Comparison of ENCODE assay signal across 8 cellular contexts in the genomic region with DNA sequence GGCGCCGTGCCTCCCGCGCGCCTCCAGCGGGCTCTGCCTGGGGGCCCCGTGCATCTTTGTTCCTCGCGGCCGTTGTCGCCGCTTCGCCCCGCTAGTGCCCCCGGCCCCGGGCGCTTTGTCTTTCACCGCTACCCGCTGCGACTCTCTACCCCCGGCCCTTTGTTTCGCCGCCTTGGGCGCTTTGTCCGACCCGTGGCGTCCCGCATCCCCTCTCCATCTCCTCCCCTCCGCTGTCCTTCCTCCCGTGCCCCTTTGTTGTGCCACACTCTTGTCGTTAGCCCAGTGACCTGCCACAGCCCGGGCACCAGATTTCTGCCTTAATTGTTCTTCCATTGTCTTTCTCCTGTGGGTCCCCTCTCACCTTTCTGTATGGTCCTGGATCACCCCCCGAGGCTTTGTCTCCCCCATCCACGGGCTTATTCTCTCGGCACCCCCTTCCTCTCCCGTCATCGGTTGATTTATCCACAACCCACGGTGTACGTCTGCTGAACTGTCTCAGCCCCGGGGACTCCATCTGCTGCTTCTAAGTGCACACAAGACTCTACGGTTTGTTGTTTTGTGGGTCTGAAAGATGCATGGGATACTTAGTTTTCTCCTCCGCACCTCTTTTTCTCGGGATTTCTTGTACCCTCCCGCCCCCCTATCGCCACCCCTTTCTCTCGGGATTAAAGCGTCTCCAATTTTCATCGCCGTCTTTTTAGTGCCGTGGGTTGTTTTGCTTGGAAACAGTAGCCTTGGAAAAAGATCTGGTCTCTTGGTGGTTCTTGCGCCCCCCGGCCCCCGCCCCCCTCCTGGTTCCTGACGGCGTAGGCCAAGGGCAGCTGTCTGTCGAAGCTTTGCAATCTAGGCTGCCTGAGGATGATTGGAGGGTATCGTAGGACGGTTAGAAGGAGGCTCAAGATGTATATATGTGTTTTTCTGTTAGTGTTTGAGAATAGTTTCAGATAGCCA. TPM values are rescaled to one million over a fixed set of nuclear protein-coding genes. Genes with fewer than 3 reads are reported as not detected.
A peak's percentile ranks its signal among the peaks of the same experiment; 100 is the strongest.
DNase-seq lines count a peak whose midpoint lies in the region; ATAC-seq and TF ChIP-seq lines count a peak whose summit lies in the region.

No MANE protein-coding gene starts in this region.

- CTCF ChIA-PET in PC-3 (lab: Charles Lee): no interaction called here

- H3K9me2 ChIP-seq in PC-3 (replicated peaks; ENCODE audit: low read length): no peaks in the 10 kb centered on the region

- POLR2A ChIA-PET in PC-3 (lab: Charles Lee; ENCODE audit: unreplicated experiment): no interaction called here
- POLR2A ChIA-PET in activated naive CD8-positive, alpha-beta T cell treated with anti-CD3 and anti-CD28 coated beads, Interleukin-2, amount 10 ng/mL, durations not matched to agents 7 days and 5 days (lab: Charles Lee): interaction anchor here (1.3 kb wide), 1 partner anchor 564 kb away, joined by 3 read pairs; no protein-coding TSS in a partner anchor

- peak overlapping the region; percentile 80 for H3K4me3 ChIP-seq in PC-3 (ENCODE audit: low read length)
- H3K4me3 ChIP-seq in iPS-11a (ENCODE audit: low read depth, low read length): peak overlapping the region; percentile 94
- peak overlapping the region; percentile 83 to 91 (median 84) for H3K4me3 ChIP-seq in skeletal muscle tissue (ENCODE audit: low read length in 3 of 3)

- no peak for ATAC-seq in PC-3
- no peak for ATAC-seq in activated naive CD8-positive, alpha-beta T cell treated with anti-CD3 and anti-CD28 coated beads, Interleukin-2, amount 10 ng/mL, durations not matched to agents 7 days and 5 days (ENCODE audit: low read depth)
- ATAC-seq in HG03108 (IDR thresholded peaks at IDR 0.05; ENCODE audit: unreplicated experiment): no peak
- no peak for ATAC-seq in GM19324 (IDR thresholded peaks at IDR 0.05; ENCODE audit: low FRiP score, unreplicated experiment)

- no peak overlapping the region for H2AFZ ChIP-seq in PC-3 (ENCODE audit: low read length)

- peak overlapping the region; percentile 98 for H3K4me3 Mint-ChIP-seq in activated naive CD8-positive, alpha-beta T cell treated with anti-CD3 and anti-CD28 coated beads, Interleukin-2, amount 10 ng/mL, durations not matched to agents 7 days and 5 days

- H3K27me3 Mint-ChIP-seq in activated naive CD8-positive, alpha-beta T cell treated with anti-CD3 and anti-CD28 coated beads, Interleukin-2, amount 10 ng/mL, durations not matched to agents 7 days and 5 days: no peaks in the 10 kb centered on the region

- H3K9me3 Mint-ChIP-seq in activated naive CD8-positive, alpha-beta T cell treated with anti-CD3 and anti-CD28 coated beads, Interleukin-2, amount 10 ng/mL, durations not matched to agents 7 days and 5 days: peaks cover 8% of the 10 kb centered on the region

- H3K27ac ChIP-seq in PC-3 (ENCODE audit: low read length) (no peak overlapping the region), skeletal muscle tissue (ENCODE audit: low read depth, low read length) (peak overlapping the region; percentile 83)

- no peaks in the 10 kb centered on the region for H3F3A ChIP-seq in PC-3 (ENCODE audit: low read length, unreplicated experiment)

- peak overlapping the region; percentile 82 for H3K4me2 ChIP-seq in PC-3 (ENCODE audit: low read length)

- intact Hi-C loops in PC-3 (cut with micrococcal nuclease): loop anchor here (5.0 kb wide), 1 partner anchor 259 kb away; no protein-coding TSS in a partner anchor

- H3K9me3 ChIP-seq in PC-3 (ENCODE audit: low read length): no peaks in the 10 kb centered on the region
- H3K9me3 ChIP-seq in skeletal muscle tissue (ENCODE audit: control insufficient read depth in 3 of 3, low read length in 3 of 3): no peaks in the 10 kb centered on the region

- no peak for TF ChIP-seq CTCF in PC-3 (conservative IDR thresholded peaks at IDR 0.05; ENCODE audit: low read depth, low read length)

- peak; percentile 53 to 80 (median 72) for DNase-seq in NCI-H1417 (lab: John Stamatoyannopoulos, UW)
- no peak for DNase-seq in NCI-H1417 treated with DMSO at 0.1 percent for 48 hours (lab: John Stamatoyannopoulos, UW)
- DNase-seq in PC-3: no peak
- peak; percentile 34 for DNase-seq in activated naive CD8-positive, alpha-beta T cell treated with anti-CD3 and anti-CD28 coated beads, Interleukin-2, amount 10 ng/mL, durations not matched to agents 7 days and 5 days

- H3K4me1 ChIP-seq in PC-3 (ENCODE audit: insufficient read depth, low read length) (peaks cover 31% of the 10 kb centered on the region), skeletal muscle tissue (ENCODE audit: control insufficient read depth in 3 of 3, insufficient read depth in 3 of 3, low read length in 3 of 3) (peaks cover 16 to 37% (median 35%) of the 10 kb centered on the region in 3 donors)

- H3K27ac Mint-ChIP-seq in activated naive CD8-positive, alpha-beta T cell treated with anti-CD3 and anti-CD28 coated beads, Interleukin-2, amount 10 ng/mL, durations not matched to agents 7 days and 5 days: peak overlapping the region; percentile 99

- peaks cover 54% of the 10 kb centered on the region for H3K79me2 ChIP-seq in PC-3 (ENCODE audit: low read length)

- H3K27me3 ChIP-seq in PC-3 (ENCODE audit: low read length): no peaks in the 10 kb centered on the region
- H3K27me3 ChIP-seq in skeletal muscle tissue (ENCODE audit: control insufficient read depth in 3 of 3, insufficient read depth in 3 of 3, low read length in 3 of 3): no peaks in the 10 kb centered on the region

- H3K9ac ChIP-seq in PC-3 (ENCODE audit: low read length): peak overlapping the region; percentile 73
- H3K9ac ChIP-seq in skeletal muscle tissue (ENCODE audit: low read depth in 1 of 3, low read length in 3 of 3): peak overlapping the region; percentile 84 to 92 (median 91)

- TSS peak; percentile 27 for BruUV-seq in PC-3 (replicated peaks; lab: Mats Ljungman, UMichigan)

- peaks cover 44% of the 10 kb centered on the region for H3K4me1 Mint-ChIP-seq in activated naive CD8-positive, alpha-beta T cell treated with anti-CD3 and anti-CD28 coated beads, Interleukin-2, amount 10 ng/mL, durations not matched to agents 7 days and 5 days

- H4K20me1 ChIP-seq in PC-3 (ENCODE audit: low read length): peaks cover 43% of the 10 kb centered on the region

- H3K36me3 ChIP-seq in PC-3 (ENCODE audit: low read depth, low read length): no peaks in the 10 kb centered on the region; the same call in 1 of the 2 replicates
- no peaks in the 10 kb centered on the region for H3K36me3 ChIP-seq in skeletal muscle tissue (ENCODE audit: control insufficient read depth in 3 of 3, insufficient read depth in 3 of 3, low read length in 3 of 3)

- peaks cover 13% of the 10 kb centered on the region for H3K36me3 Mint-ChIP-seq in activated naive CD8-positive, alpha-beta T cell treated with anti-CD3 and anti-CD28 coated beads, Interleukin-2, amount 10 ng/mL, durations not matched to agents 7 days and 5 days

RNA-seq across cellular contexts. Expression of gene RBPJ, which starts 0.8 kb away (rescaled TPM):
- total RNA-seq in PC-3 (2014; rRNA removed) (31.5 and 39.1 TPM in 2 replicates), skeletal muscle tissue (77.2 TPM)
- 10 to 100 TPM; 60.7 to 75.3 TPM for total RNA-seq in activated naive CD8-positive, alpha-beta T cell treated with anti-CD3 and anti-CD28 coated beads, Interleukin-2, amount 10 ng/mL, durations not matched to agents 7 days and 5 days

Comparison
In these comparisons a context has a peak if more than half of its experiments do, and no peak if none do; other contexts are left out.
1. DNase-seq: peak in NCI-H1417 (3 of 3) and activated naive CD8-positive, alpha-beta T cell treated with anti-CD3 and anti-CD28 coated beads, Interleukin-2, amount 10 ng/mL, durations not matched to agents 7 days and 5 days (single experiment); none in NCI-H1417 treated with DMSO at 0.1 percent for 48 hours (single experiment) and PC-3 (single experiment).
2. Peak in every context shown above with its lines, with median percentiles within 50 percentile points of each other: H3K4me3 ChIP-seq.